ENCODE assay signal across 1 cellular context in the genomic region with DNA sequence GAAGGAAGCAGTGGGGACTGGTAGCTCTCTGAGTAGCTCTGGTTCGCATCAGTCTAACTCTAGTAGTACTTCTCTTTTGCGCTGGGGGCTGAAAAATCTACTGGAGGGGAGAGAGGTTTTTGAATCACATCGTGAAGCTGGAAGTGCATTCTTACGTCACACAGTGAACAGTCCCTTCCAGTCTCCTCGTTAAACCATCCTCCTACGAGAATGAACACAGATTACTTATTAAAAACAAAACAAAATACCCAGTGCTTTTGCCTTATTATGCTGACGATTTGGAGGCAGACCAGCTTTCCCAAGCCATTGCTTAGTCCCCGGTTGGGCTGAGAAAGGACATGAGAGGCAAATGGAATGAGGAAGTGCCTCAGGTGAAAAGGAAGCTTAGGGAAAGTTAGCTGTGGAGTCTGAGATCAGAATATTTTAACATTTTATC.
TF ChIP-seq lines count a peak whose summit lies in the region.

No MANE protein-coding gene starts in this region.

TF ChIP-seq in WTC11, 78 proteins besides CTCF, POLR2A, EP300 and RAD21 (continued from another document):
- TF ChIP-seq, protein P1, sequence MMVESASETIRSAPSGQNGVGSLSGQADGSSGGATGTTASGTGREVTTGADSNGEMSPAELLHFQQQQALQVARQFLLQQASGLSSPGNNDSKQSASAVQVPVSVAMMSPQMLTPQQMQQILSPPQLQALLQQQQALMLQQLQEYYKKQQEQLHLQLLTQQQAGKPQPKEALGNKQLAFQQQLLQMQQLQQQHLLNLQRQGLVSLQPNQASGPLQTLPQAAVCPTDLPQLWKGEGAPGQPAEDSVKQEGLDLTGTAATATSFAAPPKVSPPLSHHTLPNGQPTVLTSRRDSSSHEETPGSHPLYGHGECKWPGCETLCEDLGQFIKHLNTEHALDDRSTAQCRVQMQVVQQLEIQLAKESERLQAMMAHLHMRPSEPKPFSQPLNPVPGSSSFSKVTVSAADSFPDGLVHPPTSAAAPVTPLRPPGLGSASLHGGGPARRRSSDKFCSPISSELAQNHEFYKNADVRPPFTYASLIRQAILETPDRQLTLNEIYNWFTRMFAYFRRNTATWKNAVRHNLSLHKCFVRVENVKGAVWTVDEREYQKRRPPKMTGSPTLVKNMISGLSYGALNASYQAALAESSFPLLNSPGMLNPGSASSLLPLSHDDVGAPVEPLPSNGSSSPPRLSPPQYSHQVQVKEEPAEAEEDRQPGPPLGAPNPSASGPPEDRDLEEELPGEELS (CRISPR knock-in tag; IDR thresholded peaks at IDR 0.05): no peak
- TF ChIP-seq ZNF396 (CRISPR knock-in tag; IDR thresholded peaks at IDR 0.05; ENCODE audit: borderline replicate concordance) (no peak), FOXP1 (CRISPR knock-in tag; IDR thresholded peaks at IDR 0.05; ENCODE audit: borderline replicate concordance) (no peak), TEAD4 (CRISPR knock-in tag; IDR thresholded peaks at IDR 0.05) (no peak)
- TF ChIP-seq, protein P2, sequence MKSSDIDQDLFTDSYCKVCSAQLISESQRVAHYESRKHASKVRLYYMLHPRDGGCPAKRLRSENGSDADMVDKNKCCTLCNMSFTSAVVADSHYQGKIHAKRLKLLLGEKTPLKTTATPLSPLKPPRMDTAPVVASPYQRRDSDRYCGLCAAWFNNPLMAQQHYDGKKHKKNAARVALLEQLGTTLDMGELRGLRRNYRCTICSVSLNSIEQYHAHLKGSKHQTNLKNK (CRISPR knock-in tag; IDR thresholded peaks at IDR 0.05): no peak
